In the genomic region with DNA sequence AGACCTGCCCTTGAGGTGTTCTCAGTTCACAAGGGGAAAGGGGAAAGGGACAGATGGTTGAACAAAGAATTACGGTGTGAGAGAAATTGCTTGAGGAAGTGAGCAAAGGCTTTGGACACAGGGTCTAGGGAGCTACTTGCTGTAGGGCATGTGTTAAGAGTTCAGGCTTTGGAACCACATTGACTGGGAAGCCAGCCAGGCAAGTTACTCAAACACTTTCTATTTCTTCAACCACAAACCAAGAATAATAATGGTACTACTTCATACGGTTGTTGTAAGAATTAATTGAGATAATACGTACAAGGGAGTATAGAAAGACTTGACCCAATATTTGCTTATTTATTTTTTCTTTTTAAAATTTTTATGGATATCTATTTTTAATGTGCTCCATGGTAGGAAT, we compare ENCODE assay signal across 9 cellular contexts. TPM values are rescaled to one million over a fixed set of nuclear protein-coding genes. Genes with fewer than 3 reads are reported as not detected.
A peak's percentile ranks its signal among the peaks of the same experiment; 100 is the strongest.
DNase-seq lines count a peak whose midpoint lies in the region; ATAC-seq and TF ChIP-seq lines count a peak whose summit lies in the region.
"Had no signal": no experiment of that assay in that cellular context is flagged by ENCODE, and none has a peak within 500 bp of the region (broad histone marks: within the 10 kb centered on the region; RNA-seq: fewer than 3 reads in every experiment).

No MANE protein-coding gene starts in this region.

- H3K4me3 ChIP-seq in lung: no peak overlapping the region

- H3K4me3 Mint-ChIP-seq in natural killer cell treated with Interleukin-12 subunit alpha and Interleukin-12 subunit beta and Interleukin-15 and Interleukin-18, amount 100 ng/mL, for 72 hours: no peak overlapping the region
- H3K4me3 Mint-ChIP-seq: central memory CD8-positive, alpha-beta T cell had no signal

- DNase-seq in Caki2 (ENCODE audit: low read depth): peak; percentile 78
- peak; percentile 66 for DNase-seq in HK-2 (ENCODE audit: unreplicated experiment)
- DNase-seq in amniotic stem cell (lab: John Stamatoyannopoulos, UW): peak; percentile 61
- peak; percentile 60 for DNase-seq in lung (ENCODE audit: low spot score)
- no peak for DNase-seq in natural killer cell treated with Interleukin-12 subunit alpha and Interleukin-12 subunit beta and Interleukin-15 and Interleukin-18, amount 100 ng/mL, for 72 hours (ENCODE audit: low spot score)
- DNase-seq in germinal center (ENCODE audit: low spot score): no peak
- no peak for DNase-seq in NCI-H1092 (lab: John Stamatoyannopoulos, UW)

- no peaks in the 10 kb centered on the region for H3K36me3 Mint-ChIP-seq in natural killer cell treated with Interleukin-12 subunit alpha and Interleukin-12 subunit beta and Interleukin-15 and Interleukin-18, amount 100 ng/mL, for 72 hours

- TF ChIP-seq CTCF in lung (IDR thresholded peaks at IDR 0.05; ENCODE audit: control extremely low read depth, extremely low read depth): no peak

- H3K27me3 ChIP-seq in lung (ENCODE audit: control insufficient read depth, insufficient read depth): no peaks in the 10 kb centered on the region

- in situ Hi-C loops in Caki2 (cut with HindIII; ENCODE audit: low pct_unique_long_range_greater_than_20kb, low sequenced_read_pairs): no loop called here

- peaks cover 12 to 13% of the 10 kb centered on the region in 2 donors for H3K27me3 Mint-ChIP-seq in natural killer cell treated with Interleukin-12 subunit alpha and Interleukin-12 subunit beta and Interleukin-15 and Interleukin-18, amount 100 ng/mL, for 72 hours

- no peaks in the 10 kb centered on the region for H3K36me3 ChIP-seq in lung (ENCODE audit: control insufficient read depth in 2 of 2, insufficient read depth in 2 of 2, low read length in 2 of 2)

- ATAC-seq in GM21526 (IDR thresholded peaks at IDR 0.05; ENCODE audit: low FRiP score, unreplicated experiment) (peak; percentile 72), lung (ENCODE audit: insufficient read depth, low FRiP score) (peak; percentile 21)
- ATAC-seq in natural killer cell treated with Interleukin-12 subunit alpha and Interleukin-12 subunit beta and Interleukin-15 and Interleukin-18, amount 100 ng/mL, for 72 hours: no peak

- peaks cover 0 to 12% of the 10 kb centered on the region in 2 donors for H3K4me1 ChIP-seq in lung (ENCODE audit: control insufficient read depth in 2 of 2, insufficient read depth in 2 of 2, low read length in 2 of 2)

- no peaks in the 10 kb centered on the region for H3K9me3 ChIP-seq in lung (ENCODE audit: control insufficient read depth in 2 of 2, insufficient read depth in 1 of 2, low read length in 1 of 2)

- 16 to 29% methylated on average over 3 of the region's 3 CpGs for WGBS in lung, 2 donors

- H3K9me3 Mint-ChIP-seq in natural killer cell treated with Interleukin-12 subunit alpha and Interleukin-12 subunit beta and Interleukin-15 and Interleukin-18, amount 100 ng/mL, for 72 hours: no peaks in the 10 kb centered on the region
- H3K9me3 Mint-ChIP-seq: central memory CD8-positive, alpha-beta T cell had no signal

- H3K27ac ChIP-seq in lung (ENCODE audit: low read depth in 1 of 2, low read length in 1 of 2): peak overlapping the region in 1 of 2 donors; percentile 42

- H3K27ac Mint-ChIP-seq in natural killer cell treated with Interleukin-12 subunit alpha and Interleukin-12 subunit beta and Interleukin-15 and Interleukin-18, amount 100 ng/mL, for 72 hours: no peak overlapping the region

- H3K4me1 Mint-ChIP-seq in natural killer cell treated with Interleukin-12 subunit alpha and Interleukin-12 subunit beta and Interleukin-15 and Interleukin-18, amount 100 ng/mL, for 72 hours (ENCODE audit: low read depth in 2 of 2): peaks cover 0 to 2% of the 10 kb centered on the region in 2 donors
- H3K4me1 Mint-ChIP-seq: central memory CD8-positive, alpha-beta T cell had no signal

RNA-seq across cellular contexts. Expression of gene AK4, which starts 26.6 kb away (rescaled TPM):
- total RNA-seq in Caki2 (2014; rRNA removed; shearing (Covaris generic); ENCODE audit: low replicate concordance): 14.0 and 14.7 TPM in 2 replicates
- 1 to 10 TPM; 4.9 to 8.2 TPM for total RNA-seq in lung
- 10 to 100 TPM in 1 of 2 donors, 1 to 10 TPM in 1; 1.1 to 13.7 TPM for polyA plus RNA-seq in lung
- total RNA-seq in natural killer cell treated with Interleukin-12 subunit alpha and Interleukin-12 subunit beta and Interleukin-15 and Interleukin-18, amount 100 ng/mL, for 72 hours: 10 to 100 TPM; 24.4 to 87.9 TPM

Comparison
In these comparisons a context has a peak if more than half of its experiments do, and no peak if none do; other contexts are left out.
1. DNase-seq: peak in Caki2 (single experiment), HK-2 (single experiment), amniotic stem cell (single experiment) and lung (single experiment); none in natural killer cell treated with Interleukin-12 subunit alpha and Interleukin-12 subunit beta and Interleukin-15 and Interleukin-18, amount 100 ng/mL, for 72 hours (single experiment), germinal center (single experiment) and NCI-H1092 (single experiment).
2. ATAC-seq: peak in GM21526 (single experiment) and lung (single experiment); none in natural killer cell treated with Interleukin-12 subunit alpha and Interleukin-12 subunit beta and Interleukin-15 and Interleukin-18, amount 100 ng/mL, for 72 hours (0 of 2).